In the genomic region with DNA sequence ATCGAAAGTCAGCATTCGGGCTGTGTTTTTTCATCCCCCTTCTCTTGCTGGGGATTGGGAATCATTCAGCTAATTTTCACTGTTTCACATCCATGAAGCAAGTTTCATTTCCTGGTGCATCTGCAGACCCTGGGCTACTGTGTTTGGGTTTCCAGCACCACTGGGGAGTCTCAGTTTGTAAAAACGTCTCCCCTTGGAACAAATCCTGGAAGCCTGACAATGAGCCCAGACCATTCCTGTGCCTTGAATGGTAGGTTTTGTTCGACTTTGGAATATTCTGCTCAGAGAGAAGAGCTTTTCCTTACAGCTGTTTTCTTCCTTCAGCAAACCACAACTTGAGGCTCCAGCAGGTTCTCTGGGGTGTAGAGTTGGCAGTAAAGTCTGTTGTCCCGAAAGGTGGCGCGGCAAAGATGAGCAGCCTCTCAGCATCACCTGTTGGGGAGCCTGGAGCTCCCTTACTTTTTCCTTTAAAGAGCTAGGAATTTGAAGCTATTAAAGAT, we compare ENCODE assay signal across 9 cellular contexts.
DNase-seq lines count a peak whose midpoint lies in the region; FAIRE-seq and TF ChIP-seq lines count a peak whose summit lies in the region.
"Had no signal": no experiment of that assay in that cellular context is flagged by ENCODE, and none has a peak within 500 bp of the region (broad histone marks: within the 10 kb centered on the region; RNA-seq: fewer than 3 reads in every experiment).

No MANE protein-coding gene starts in this region.

- peaks cover 26% of the 10 kb centered on the region for H3K36me3 Mint-ChIP-seq in astrocyte (ENCODE audit: low read depth, unreplicated experiment)

- no peak for TF ChIP-seq POLR2A in GM12892 (IDR thresholded peaks at IDR 0.05; ENCODE audit: low read depth, low read length)

- H3K4me3 Mint-ChIP-seq in astrocyte (ENCODE audit: unreplicated experiment): no peak overlapping the region

- H3K4me1 ChIP-seq in astrocyte (ENCODE audit: insufficient read depth, low read length): peaks cover 17% of the 10 kb centered on the region
- peaks cover 16% of the 10 kb centered on the region for H3K4me1 ChIP-seq in skeletal muscle satellite cell (ENCODE audit: control insufficient read depth, insufficient read depth, low read length)

- TF ChIP-seq CTCF in astrocyte (IDR thresholded peaks at IDR 0.05; ENCODE audit: insufficient read depth, low read depth, low read length): no peak

- H3K4me1 Mint-ChIP-seq in astrocyte (ENCODE audit: low read depth, unreplicated experiment): peaks cover 17% of the 10 kb centered on the region

- no peaks in the 10 kb centered on the region for H3K79me2 ChIP-seq in astrocyte (ENCODE audit: insufficient read depth, low read length)

- peak; percentile 76 for FAIRE-seq in GM12892 (lab: Jason Lieb, UNC)
- FAIRE-seq in astrocyte (lab: Jason Lieb, UNC): no peak

- peaks cover 2% of the 10 kb centered on the region for H3K36me3 ChIP-seq in astrocyte (ENCODE audit: insufficient read depth, low read length)
- H3K36me3 ChIP-seq in skeletal muscle satellite cell (ENCODE audit: insufficient read depth, low read length): no peaks in the 10 kb centered on the region

- H2AFZ ChIP-seq in astrocyte (ENCODE audit: low read depth, low read length): peak overlapping the region; percentile 23

- H3K9me3 ChIP-seq in astrocyte (ENCODE audit: insufficient read depth, low read depth, low read length) (no peaks in the 10 kb centered on the region), skeletal muscle satellite cell (replicated peaks; ENCODE audit: low read length) (no peaks in the 10 kb centered on the region)

- DNase-seq in GM12892 (ENCODE audit: insufficient read length): no peak
- no peak for DNase-seq in astrocyte (ENCODE audit: low read depth)
- peak; percentile 5 for DNase-seq in islet precursor cell
- no peak for DNase-seq in inferior parietal cortex (ENCODE audit: extremely low spot score)
- DNase-seq in retina: no peak
- DNase-seq in COLO668 (lab: John Stamatoyannopoulos, UW; ENCODE audit: unreplicated experiment): no peak
- DNase-seq in G401 (ENCODE audit: low spot score): no peak
- DNase-seq: activated T-cell treated with anti-CD3 and anti-CD28 coated beads, Interleukin-2, amount 50 U/mL, for 72 hours had no signal

- peak overlapping the region; percentile 59 for H3K27ac ChIP-seq in astrocyte (ENCODE audit: low read depth, low read length)

- no peaks in the 10 kb centered on the region for H3K9me3 Mint-ChIP-seq in astrocyte (ENCODE audit: unreplicated experiment)
- H3K9me3 Mint-ChIP-seq: activated T-cell treated with anti-CD3 and anti-CD28 coated beads, Interleukin-2, amount 50 U/mL, for 72 hours had no signal

- no peaks in the 10 kb centered on the region for H4K20me1 ChIP-seq in astrocyte (ENCODE audit: insufficient read depth, low read length)

- peak overlapping the region; percentile 73 for H3K9ac ChIP-seq in astrocyte (ENCODE audit: low read length)
- H3K9ac ChIP-seq in skeletal muscle satellite cell (ENCODE audit: low read depth, low read length): peak overlapping the region; percentile 83

- peaks cover 1% of the 10 kb centered on the region for H3K27me3 Mint-ChIP-seq in astrocyte (ENCODE audit: low read depth, unreplicated experiment)

- peak overlapping the region; percentile 41 for H3K27ac Mint-ChIP-seq in astrocyte (ENCODE audit: unreplicated experiment)
- H3K27ac Mint-ChIP-seq: activated T-cell treated with anti-CD3 and anti-CD28 coated beads, Interleukin-2, amount 50 U/mL, for 72 hours had no signal

- H3K27me3 ChIP-seq in astrocyte (ENCODE audit: insufficient read depth, low read length) (no peaks in the 10 kb centered on the region), skeletal muscle satellite cell (ENCODE audit: control insufficient read depth, insufficient read depth, low read length) (peaks cover under 1% of the 10 kb centered on the region)

- in situ Hi-C loops in G401 (cut with HindIII; ENCODE audit: low sequenced_read_pairs): no loop called here

- H3K4me3 ChIP-seq in astrocyte (ENCODE audit: insufficient read depth, low read depth, low read length) (peak overlapping the region; percentile 44), skeletal muscle satellite cell (ENCODE audit: low read length) (peak overlapping the region; percentile 59)

- peak overlapping the region; percentile 86 for H3K4me2 ChIP-seq in astrocyte (ENCODE audit: low read length)
- peak overlapping the region; percentile 85 for H3K4me2 ChIP-seq in skeletal muscle satellite cell (ENCODE audit: low read length)
